In genomic region chr17:48997827-48998556, GRCh38 we compare ENCODE assay signal across 1 cellular context.
TF ChIP-seq lines count a peak whose summit lies in the region.

No MANE protein-coding gene starts in this region.

TF ChIP-seq in HepG2, 621 proteins besides CTCF, POLR2A, EP300 and RAD21 (continued from another document and continues in another):
- TF ChIP-seq ZNF629 (CRISPR knock-in tag; conservative IDR thresholded peaks at IDR 0.05) (no peak), ZNF3 (CRISPR knock-in tag; IDR thresholded peaks at IDR 0.05) (no peak), GZF1 (CRISPR knock-in tag; IDR thresholded peaks at IDR 0.05) (peak; percentile 78; the same call in 1 of the 2 replicates), HNF1B (CRISPR knock-in tag; IDR thresholded peaks at IDR 0.05) (no peak; the same call in 1 of the 2 replicates), TP53 (CRISPR knock-in tag; conservative IDR thresholded peaks at IDR 0.05) (no peak), HNRNPLL (IDR thresholded peaks at IDR 0.05; ENCODE audit: low read depth, low read length, poor library complexity, severe bottlenecking) (peak; percentile 28), NFIB (CRISPR knock-in tag; IDR thresholded peaks at IDR 0.05; ENCODE audit: borderline replicate concordance) (no peak), JUND (CRISPR knock-in tag; IDR thresholded peaks at IDR 0.05) (no peak), HES4 (CRISPR knock-in tag; IDR thresholded peaks at IDR 0.05; ENCODE audit: borderline replicate concordance) (no peak), CREM (IDR thresholded peaks at IDR 0.05) (0 out of 2 replicates have a peak, but pooled peaks have one; percentile 17), CREM (CRISPR knock-in tag; IDR thresholded peaks at IDR 0.05) (no peak), GATA4 (IDR thresholded peaks at IDR 0.05; ENCODE audit: borderline replicate concordance, low read depth) (no peak), ZNF496 (CRISPR knock-in tag; IDR thresholded peaks at IDR 0.05; ENCODE audit: insufficient replicate concordance) (no peak), ZNF782 (CRISPR knock-in tag; IDR thresholded peaks at IDR 0.05; ENCODE audit: borderline replicate concordance) (peak; percentile 74), ATF2 (CRISPR knock-in tag; IDR thresholded peaks at IDR 0.05) (no peak; the same call in none of the 2 replicates), ZBTB14 (CRISPR knock-in tag; IDR thresholded peaks at IDR 0.05) (no peak), ZSCAN29 (CRISPR knock-in tag; conservative IDR thresholded peaks at IDR 0.05) (peak; percentile 81), YY1 (IDR thresholded peaks at IDR 0.05; ENCODE audit: insufficient read depth, insufficient replicate concordance, low read depth, low read length) (peak; percentile 82), ZNF275 (CRISPR knock-in tag; IDR thresholded peaks at IDR 0.05; ENCODE audit: borderline replicate concordance) (0 out of 2 replicates have a peak, but pooled peaks have one; percentile 4), REL (CRISPR knock-in tag; conservative IDR thresholded peaks at IDR 0.05) (no peak; the same call in 1 of the 2 replicates), HMGA1 (CRISPR knock-in tag; conservative IDR thresholded peaks at IDR 0.05) (no peak), ZNF317 (CRISPR knock-in tag; IDR thresholded peaks at IDR 0.05) (no peak), ZBTB37 (CRISPR knock-in tag; IDR thresholded peaks at IDR 0.05) (no peak), PHB2 (IDR thresholded peaks at IDR 0.05; ENCODE audit: partially characterized antibody) (no peak), TBX2 (CRISPR knock-in tag; IDR thresholded peaks at IDR 0.05; ENCODE audit: borderline replicate concordance) (peak; percentile 10; the same call in 1 of the 2 replicates), ZNF704 (CRISPR knock-in tag; IDR thresholded peaks at IDR 0.05; ENCODE audit: borderline replicate concordance) (no peak), HHEX (CRISPR knock-in tag; IDR thresholded peaks at IDR 0.05) (no peak), PRDM15 (CRISPR knock-in tag; IDR thresholded peaks at IDR 0.05) (peak; percentile 64), ZNF143 (CRISPR knock-in tag; IDR thresholded peaks at IDR 0.05) (no peak), HNF1A (IDR thresholded peaks at IDR 0.05; ENCODE audit: low read depth) (no peak), HNF1A (CRISPR knock-in tag; IDR thresholded peaks at IDR 0.05; ENCODE audit: borderline replicate concordance) (0 out of 2 replicates have a peak, but pooled peaks have one; percentile 22), ZBTB8A (CRISPR knock-in tag; IDR thresholded peaks at IDR 0.05; ENCODE audit: borderline replicate concordance, low read depth) (no peak; the same call in 1 of the 2 replicates), HDAC1 (CRISPR knock-in tag; IDR thresholded peaks at IDR 0.05) (peak; percentile 22), SRSF1 (optimal IDR thresholded peaks at IDR 0.05; ENCODE audit: low read depth, low read length) (peak; percentile 98), ZMYM4 (CRISPR knock-in tag; IDR thresholded peaks at IDR 0.05) (no peak), TGIF2 (CRISPR knock-in tag; IDR thresholded peaks at IDR 0.05) (no peak; the same call in 1 of the 2 replicates), ZNF354B (CRISPR knock-in tag; IDR thresholded peaks at IDR 0.05) (no peak), IRF2 (CRISPR knock-in tag; IDR thresholded peaks at IDR 0.05) (peak; percentile 39; the same call in 1 of the 2 replicates), SUZ12 (IDR thresholded peaks at IDR 0.05; ENCODE audit: low read depth, low read length) (no peak), ZFP91 (CRISPR knock-in tag; IDR thresholded peaks at IDR 0.05; ENCODE audit: borderline replicate concordance) (peak; percentile 36; the same call in 1 of the 2 replicates), ZMAT3 (CRISPR knock-in tag; conservative IDR thresholded peaks at IDR 0.05) (no peak), PBX3 (CRISPR knock-in tag; IDR thresholded peaks at IDR 0.05; ENCODE audit: borderline replicate concordance) (0 out of 2 replicates have a peak, but pooled peaks have one; percentile 33), LBX2 (CRISPR knock-in tag; IDR thresholded peaks at IDR 0.05; ENCODE audit: borderline replicate concordance) (no peak), POLR2AphosphoS5 (IDR thresholded peaks at IDR 0.05; ENCODE audit: low read depth, low read length) (peak; percentile 61)
